20 cellular contexts compared by ENCODE assay signal in genomic region chr2:40415391-40415790, GRCh38. TPM values are rescaled to one million over a fixed set of nuclear protein-coding genes. Genes with fewer than 3 reads are reported as not detected.
"Had no signal": no experiment of that assay in that cellular context is flagged by ENCODE, and none has a peak within 500 bp of the region (broad histone marks: within the 10 kb centered on the region; RNA-seq: fewer than 3 reads in every experiment).

No MANE protein-coding gene starts in this region.

- H3K36me3 ChIP-seq: tibial nerve, upper lobe of right lung, vagina had no signal

- H3K27me3 Mint-ChIP-seq: naive thymus-derived CD4-positive, alpha-beta T cell; stimulated activated naive B cell treated with anti-CD40 and anti-IgM and Interleukin-4, amounts not matched to agents 10 μg/mL and 1 μg/mL and 100 μg/mL, for 72 hours; stimulated activated naive CD8-positive, alpha-beta T cell treated with anti-CD3 and anti-CD28 coated beads, Interleukin-15, amount 100 ng/mL, for 72 hours had no signal

- H3K9me3 Mint-ChIP-seq: endodermal cell; naive thymus-derived CD4-positive, alpha-beta T cell; neural crest cell; stimulated activated naive B cell treated with anti-CD40 and anti-IgM and Interleukin-4, amounts not matched to agents 10 μg/mL and 1 μg/mL and 100 μg/mL, for 72 hours; stimulated activated naive CD8-positive, alpha-beta T cell treated with anti-CD3 and anti-CD28 coated beads, Interleukin-15, amount 100 ng/mL, for 72 hours had no signal

- H3K9me3 ChIP-seq: testis, tibial nerve, upper lobe of right lung, vagina had no signal

- ATAC-seq: naive thymus-derived CD4-positive, alpha-beta T cell; sciatic nerve; stimulated activated naive B cell treated with anti-CD40 and anti-IgM and Interleukin-4, amounts not matched to agents 10 μg/mL and 1 μg/mL and 100 μg/mL, for 72 hours; stimulated activated naive CD8-positive, alpha-beta T cell treated with anti-CD3 and anti-CD28 coated beads, Interleukin-15, amount 100 ng/mL, for 72 hours; upper lobe of right lung had no signal

- H3K4me1 Mint-ChIP-seq: naive thymus-derived CD4-positive, alpha-beta T cell; neural crest cell; stimulated activated naive B cell treated with anti-CD40 and anti-IgM and Interleukin-4, amounts not matched to agents 10 μg/mL and 1 μg/mL and 100 μg/mL, for 72 hours; stimulated activated naive CD8-positive, alpha-beta T cell treated with anti-CD3 and anti-CD28 coated beads, Interleukin-15, amount 100 ng/mL, for 72 hours had no signal

- H3K36me3 Mint-ChIP-seq: naive thymus-derived CD4-positive, alpha-beta T cell; stimulated activated naive B cell treated with anti-CD40 and anti-IgM and Interleukin-4, amounts not matched to agents 10 μg/mL and 1 μg/mL and 100 μg/mL, for 72 hours had no signal

- H3K27me3 ChIP-seq: hepatocyte, testis, tibial nerve, upper lobe of right lung, vagina had no signal

- DNase-seq: effector CD4-positive, alpha-beta T cell; endodermal cell; erythroblast; foreskin melanocyte; head of caudate nucleus; mammary epithelial cell; naive thymus-derived CD4-positive, alpha-beta T cell; posterior cingulate gyrus; stimulated activated CD4-positive, alpha-beta T cell treated with anti-CD3 and anti-CD28 coated beads, Interleukin-2, amount 100 ng/mL, for 24 hours; stimulated activated CD4-positive, alpha-beta T cell treated with anti-CD3 and anti-CD28 coated beads, Interleukin-4, amount 100 ng/mL, for 4 hours; stimulated activated naive B cell treated with anti-CD40 and anti-IgM and Interleukin-4, amounts not matched to agents 10 μg/mL and 1 μg/mL and 100 μg/mL, for 72 hours; stimulated activated naive CD8-positive, alpha-beta T cell treated with anti-CD3 and anti-CD28 coated beads, Interleukin-15, amount 100 ng/mL, for 72 hours; testis; upper lobe of right lung had no signal

- H3K27ac Mint-ChIP-seq: endodermal cell; naive thymus-derived CD4-positive, alpha-beta T cell; stimulated activated naive B cell treated with anti-CD40 and anti-IgM and Interleukin-4, amounts not matched to agents 10 μg/mL and 1 μg/mL and 100 μg/mL, for 72 hours; stimulated activated naive CD8-positive, alpha-beta T cell treated with anti-CD3 and anti-CD28 coated beads, Interleukin-15, amount 100 ng/mL, for 72 hours had no signal

- H3K4me3 ChIP-seq: hepatocyte, testis, tibial nerve, upper lobe of right lung, vagina had no signal

- H3K27ac ChIP-seq: hepatocyte, testis, tibial nerve, upper lobe of right lung, vagina had no signal

- FAIRE-seq: endothelial cell of umbilical vein had no signal

- H3K4me1 ChIP-seq: testis, tibial nerve, upper lobe of right lung, vagina had no signal

- H3K4me3 Mint-ChIP-seq: endodermal cell; naive thymus-derived CD4-positive, alpha-beta T cell; neural crest cell; stimulated activated naive B cell treated with anti-CD40 and anti-IgM and Interleukin-4, amounts not matched to agents 10 μg/mL and 1 μg/mL and 100 μg/mL, for 72 hours; stimulated activated naive CD8-positive, alpha-beta T cell treated with anti-CD3 and anti-CD28 coated beads, Interleukin-15, amount 100 ng/mL, for 72 hours had no signal

RNA-seq across cellular contexts. Expression of gene SLC8A1, which starts 36.5 kb away (rescaled TPM):
- polyA plus RNA-seq: naive thymus-derived CD4-positive, alpha-beta T cell had no signal
